Comparison of ENCODE assay signal across 9 cellular contexts in the genomic region with DNA sequence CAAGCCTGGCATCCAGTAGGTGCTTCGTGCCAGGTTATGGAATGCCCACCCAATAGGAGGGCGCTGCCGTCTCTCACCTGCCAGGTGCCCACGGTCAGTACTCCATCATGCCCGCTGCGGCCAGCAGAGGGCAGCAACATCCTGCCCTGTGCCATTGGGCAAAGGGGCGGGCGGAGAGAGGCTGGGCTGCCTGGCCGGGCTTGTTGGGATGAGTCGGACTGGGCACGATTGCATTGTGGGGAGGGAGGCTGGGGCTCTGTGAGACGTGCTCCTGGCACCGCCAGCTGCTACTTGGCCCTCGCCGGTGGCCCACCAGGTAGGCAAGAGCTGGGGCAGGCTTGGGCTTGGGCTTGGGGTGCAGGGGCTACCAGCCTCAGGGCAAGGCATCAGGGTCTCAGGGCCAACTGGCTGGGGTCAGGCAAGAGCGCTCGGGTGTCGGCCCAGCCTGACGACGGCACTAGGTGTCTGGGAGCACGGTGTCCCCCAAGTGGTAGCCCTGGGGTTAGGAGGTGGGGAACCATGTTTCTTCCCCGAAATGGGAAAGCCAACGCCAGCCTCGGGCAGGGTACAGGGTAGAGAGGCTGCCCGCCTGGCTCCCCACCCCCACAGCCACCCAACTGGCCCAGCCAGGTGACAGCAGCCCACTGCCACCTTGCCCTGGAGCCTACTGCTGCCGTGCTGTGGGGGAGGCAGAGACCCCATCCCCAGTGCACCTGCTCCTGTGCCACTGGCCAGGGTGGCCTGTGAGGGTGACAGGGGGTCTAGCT. TPM values are rescaled to one million over a fixed set of nuclear protein-coding genes. Genes with fewer than 3 reads are reported as not detected.
DNase-seq lines count a peak whose midpoint lies in the region; ATAC-seq lines count a peak whose summit lies in the region.
"Had no signal": no experiment of that assay in that cellular context is flagged by ENCODE, and none has a peak within 500 bp of the region (broad histone marks: within the 10 kb centered on the region; RNA-seq: fewer than 3 reads in every experiment).

PLXNB3 (plus strand) TSS at position 261 of the 767 bp plus-strand sequence. CDS start 1,287 bp downstream, outside the sequence.

- CTCF ChIA-PET in CD8-positive, alpha-beta memory T cell (lab: Charles Lee), result interaction anchor here (0.7 to 2.5 kb wide), 7 partner anchors 41 to 276 kb away, joined by 3 to 8 read pairs (median 3); no protein-coding TSS in a partner anchor

- H3K4me3 ChIP-seq in CD8-positive, alpha-beta memory T cell (ENCODE audit: low read length), result no peak within 1 kb of the TSS

- peak; percentile 61 to 80 (median 66) for DNase-seq in CD8-positive, alpha-beta memory T cell
- DNase-seq in H4 (ENCODE audit: low spot score) (peak; percentile 77), NCI-H2171 treated with DMSO at 0.1 percent for 48 hours (lab: John Stamatoyannopoulos, UW) (peak; percentile 71), kidney tubule cell (ENCODE audit: low spot score) (peak; percentile 81)
- peak; percentile 56 to 64 for DNase-seq in activated CD4-positive, alpha-beta T cell treated with anti-CD3 and anti-CD28 coated beads for 24 hours (ENCODE audit: low read depth in 2 of 2)
- DNase-seq in central memory CD8-positive, alpha-beta T cell (ENCODE audit: low spot score in 2 of 2), result peak; percentile 44 to 54
- DNase-seq in stimulated activated CD4-positive, alpha-beta T cell treated with anti-CD3 and anti-CD28 coated beads, Interleukin-1b, Interleukin-23, amount 100 ng/mL, for 4 hours (ENCODE audit: low read depth in 2 of 2), result peak; percentile 68 to 70

- H3K27me3 ChIP-seq in CD8-positive, alpha-beta memory T cell (ENCODE audit: insufficient read depth, low read length, poor library complexity, severe bottlenecking), result no peaks in the 10 kb centered on the region

- no peaks in the 10 kb centered on the region for H3K36me3 Mint-ChIP-seq in CD8-positive, alpha-beta memory T cell
- no peaks in the 10 kb centered on the region for H3K36me3 Mint-ChIP-seq in central memory CD8-positive, alpha-beta T cell (ENCODE audit: insufficient read depth)
- H3K36me3 Mint-ChIP-seq: IgD-negative memory B cell had no signal

- peak; percentile 73 for ATAC-seq in central memory CD8-positive, alpha-beta T cell (replicated peaks; ENCODE audit: extremely low read depth, poor library complexity, severe bottlenecking)
- no peak for ATAC-seq in HG02610 (IDR thresholded peaks at IDR 0.05; ENCODE audit: unreplicated experiment)

- H3K36me3 ChIP-seq in CD8-positive, alpha-beta memory T cell (ENCODE audit: insufficient read depth, low read length), result no peaks in the 10 kb centered on the region

- H3K9me3 Mint-ChIP-seq in CD8-positive, alpha-beta memory T cell, result no peaks in the 10 kb centered on the region
- H3K9me3 Mint-ChIP-seq in central memory CD8-positive, alpha-beta T cell, result no peaks in the 10 kb centered on the region
- H3K9me3 Mint-ChIP-seq: IgD-negative memory B cell had no signal

- H3K4me1 ChIP-seq in CD8-positive, alpha-beta memory T cell (ENCODE audit: insufficient read depth, low read length), result no peaks in the 10 kb centered on the region

- peak within 1 kb of the TSS in 1 of 8 donors; percentile 50 for H3K27ac Mint-ChIP-seq in CD8-positive, alpha-beta memory T cell
- no peak within 1 kb of the TSS for H3K27ac Mint-ChIP-seq in central memory CD8-positive, alpha-beta T cell (ENCODE audit: low read depth)
- H3K27ac Mint-ChIP-seq: IgD-negative memory B cell had no signal

- H3K4me3 Mint-ChIP-seq in CD8-positive, alpha-beta memory T cell, result peak within 1 kb of the TSS in 1 of 7 donors; percentile 41
- H3K4me3 Mint-ChIP-seq in central memory CD8-positive, alpha-beta T cell, result no peak within 1 kb of the TSS

- H3K9me3 ChIP-seq in CD8-positive, alpha-beta memory T cell (ENCODE audit: low read length), result no peaks in the 10 kb centered on the region

- H3K4me1 Mint-ChIP-seq in CD8-positive, alpha-beta memory T cell, result peaks cover 4 to 14% (median 6%) of the 10 kb centered on the region in 3 donors
- peaks cover 19% of the 10 kb centered on the region for H3K4me1 Mint-ChIP-seq in central memory CD8-positive, alpha-beta T cell

- H3K27ac ChIP-seq in CD8-positive, alpha-beta memory T cell (ENCODE audit: low read depth, low read length), result peak within 1 kb of the TSS; percentile 69

- POLR2A ChIA-PET in CD8-positive, alpha-beta memory T cell (lab: Charles Lee), result no interaction called here

- no peaks in the 10 kb centered on the region for H3K27me3 Mint-ChIP-seq in CD8-positive, alpha-beta memory T cell
- H3K27me3 Mint-ChIP-seq in central memory CD8-positive, alpha-beta T cell, result no peaks in the 10 kb centered on the region

RNA-seq across cellular contexts. Expression of gene PLXNB3, which starts in this region (rescaled TPM):
- total RNA-seq in CD8-positive, alpha-beta memory T cell, result under 1 TPM; 0.51 to 0.57 TPM
- polyA plus RNA-seq in CD8-positive, alpha-beta memory T cell, result not detected
- 0.60 and 1.6 TPM in 2 replicates for total RNA-seq in H4 (2014; rRNA removed; shearing (Covaris generic))
- polyA plus RNA-seq: IgD-negative memory B cell had no signal

Comparison
In these comparisons a context has a peak if more than half of its experiments do, and no peak if none do; other contexts are left out.
1. Peak in DNase-seq and H3K27ac ChIP-seq in CD8-positive, alpha-beta memory T cell; RNA of the gene not detected or under 1 TPM.